Comparison of ENCODE assay signal across 1 cellular context in genomic region chr6:35601331-35602132, GRCh38.
TF ChIP-seq lines count a peak whose summit lies in the region.

No MANE protein-coding gene starts in this region.

TF ChIP-seq in HepG2, 621 proteins besides CTCF, POLR2A, EP300 and RAD21 (continued from another document and continues in another):
- no peak for TF ChIP-seq MAZ (IDR thresholded peaks at IDR 0.05; ENCODE audit: borderline replicate concordance, low read depth, low read length)
- TF ChIP-seq MAZ (CRISPR knock-in tag; IDR thresholded peaks at IDR 0.05; ENCODE audit: low read depth), result no peak
- TF ChIP-seq ZNF672 (CRISPR knock-in tag; IDR thresholded peaks at IDR 0.05), result no peak
- TF ChIP-seq ZNF713 (CRISPR knock-in tag; IDR thresholded peaks at IDR 0.05), result 0 out of 2 replicates have a peak, but pooled peaks have one; percentile 10
- no peak for TF ChIP-seq PLRG1 (conservative IDR thresholded peaks at IDR 0.05)
- TF ChIP-seq CHCHD3 (CRISPR knock-in tag; IDR thresholded peaks at IDR 0.05), result no peak
- TF ChIP-seq ZSCAN30 (CRISPR knock-in tag; IDR thresholded peaks at IDR 0.05), result no peak
- TF ChIP-seq ZC3H13 (CRISPR knock-in tag; IDR thresholded peaks at IDR 0.05), result no peak
- 0 out of 2 replicates have a peak, but pooled peaks have one; percentile 19 for TF ChIP-seq HDAC6 (IDR thresholded peaks at IDR 0.05; ENCODE audit: low read depth, low read length)
- no peak for TF ChIP-seq ZNF101 (CRISPR knock-in tag; IDR thresholded peaks at IDR 0.05; ENCODE audit: borderline replicate concordance, low read depth)
- TF ChIP-seq, protein P1, sequence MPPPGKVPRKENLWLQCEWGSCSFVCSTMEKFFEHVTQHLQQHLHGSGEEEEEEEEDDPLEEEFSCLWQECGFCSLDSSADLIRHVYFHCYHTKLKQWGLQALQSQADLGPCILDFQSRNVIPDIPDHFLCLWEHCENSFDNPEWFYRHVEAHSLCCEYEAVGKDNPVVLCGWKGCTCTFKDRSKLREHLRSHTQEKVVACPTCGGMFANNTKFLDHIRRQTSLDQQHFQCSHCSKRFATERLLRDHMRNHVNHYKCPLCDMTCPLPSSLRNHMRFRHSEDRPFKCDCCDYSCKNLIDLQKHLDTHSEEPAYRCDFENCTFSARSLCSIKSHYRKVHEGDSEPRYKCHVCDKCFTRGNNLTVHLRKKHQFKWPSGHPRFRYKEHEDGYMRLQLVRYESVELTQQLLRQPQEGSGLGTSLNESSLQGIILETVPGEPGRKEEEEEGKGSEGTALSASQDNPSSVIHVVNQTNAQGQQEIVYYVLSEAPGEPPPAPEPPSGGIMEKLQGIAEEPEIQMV (CRISPR knock-in tag; IDR thresholded peaks at IDR 0.05; ENCODE audit: low read depth), result no peak
- TF ChIP-seq, protein P2, sequence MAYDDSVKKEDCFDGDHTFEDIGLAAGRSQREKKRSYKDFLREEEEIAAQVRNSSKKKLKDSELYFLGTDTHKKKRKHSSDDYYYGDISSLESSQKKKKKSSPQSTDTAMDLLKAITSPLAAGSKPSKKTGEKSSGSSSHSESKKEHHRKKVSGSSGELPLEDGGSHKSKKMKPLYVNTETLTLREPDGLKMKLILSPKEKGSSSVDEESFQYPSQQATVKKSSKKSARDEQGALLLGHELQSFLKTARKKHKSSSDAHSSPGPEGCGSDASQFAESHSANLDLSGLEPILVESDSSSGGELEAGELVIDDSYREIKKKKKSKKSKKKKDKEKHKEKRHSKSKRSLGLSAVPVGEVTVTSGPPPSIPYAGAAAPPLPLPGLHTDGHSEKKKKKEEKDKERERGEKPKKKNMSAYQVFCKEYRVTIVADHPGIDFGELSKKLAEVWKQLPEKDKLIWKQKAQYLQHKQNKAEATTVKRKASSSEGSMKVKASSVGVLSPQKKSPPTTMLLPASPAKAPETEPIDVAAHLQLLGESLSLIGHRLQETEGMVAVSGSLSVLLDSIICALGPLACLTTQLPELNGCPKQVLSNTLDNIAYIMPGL (CRISPR knock-in tag; IDR thresholded peaks at IDR 0.05; ENCODE audit: borderline replicate concordance in 1 of 2, low read depth in 1 of 2), result 0 out of 4 replicates have a peak, but pooled peaks of 1 of the 2 experiments have one; percentile 22
- TF ChIP-seq CBFB (CRISPR knock-in tag; IDR thresholded peaks at IDR 0.05), result peak; percentile 73
- no peak for TF ChIP-seq RORA (CRISPR knock-in tag; IDR thresholded peaks at IDR 0.05)
- TF ChIP-seq KLF12 (CRISPR knock-in tag; IDR thresholded peaks at IDR 0.05; ENCODE audit: borderline replicate concordance), result no peak
- TF ChIP-seq ZNF383 (CRISPR knock-in tag; IDR thresholded peaks at IDR 0.05; ENCODE audit: borderline replicate concordance), result no peak
- TF ChIP-seq, protein P3, sequence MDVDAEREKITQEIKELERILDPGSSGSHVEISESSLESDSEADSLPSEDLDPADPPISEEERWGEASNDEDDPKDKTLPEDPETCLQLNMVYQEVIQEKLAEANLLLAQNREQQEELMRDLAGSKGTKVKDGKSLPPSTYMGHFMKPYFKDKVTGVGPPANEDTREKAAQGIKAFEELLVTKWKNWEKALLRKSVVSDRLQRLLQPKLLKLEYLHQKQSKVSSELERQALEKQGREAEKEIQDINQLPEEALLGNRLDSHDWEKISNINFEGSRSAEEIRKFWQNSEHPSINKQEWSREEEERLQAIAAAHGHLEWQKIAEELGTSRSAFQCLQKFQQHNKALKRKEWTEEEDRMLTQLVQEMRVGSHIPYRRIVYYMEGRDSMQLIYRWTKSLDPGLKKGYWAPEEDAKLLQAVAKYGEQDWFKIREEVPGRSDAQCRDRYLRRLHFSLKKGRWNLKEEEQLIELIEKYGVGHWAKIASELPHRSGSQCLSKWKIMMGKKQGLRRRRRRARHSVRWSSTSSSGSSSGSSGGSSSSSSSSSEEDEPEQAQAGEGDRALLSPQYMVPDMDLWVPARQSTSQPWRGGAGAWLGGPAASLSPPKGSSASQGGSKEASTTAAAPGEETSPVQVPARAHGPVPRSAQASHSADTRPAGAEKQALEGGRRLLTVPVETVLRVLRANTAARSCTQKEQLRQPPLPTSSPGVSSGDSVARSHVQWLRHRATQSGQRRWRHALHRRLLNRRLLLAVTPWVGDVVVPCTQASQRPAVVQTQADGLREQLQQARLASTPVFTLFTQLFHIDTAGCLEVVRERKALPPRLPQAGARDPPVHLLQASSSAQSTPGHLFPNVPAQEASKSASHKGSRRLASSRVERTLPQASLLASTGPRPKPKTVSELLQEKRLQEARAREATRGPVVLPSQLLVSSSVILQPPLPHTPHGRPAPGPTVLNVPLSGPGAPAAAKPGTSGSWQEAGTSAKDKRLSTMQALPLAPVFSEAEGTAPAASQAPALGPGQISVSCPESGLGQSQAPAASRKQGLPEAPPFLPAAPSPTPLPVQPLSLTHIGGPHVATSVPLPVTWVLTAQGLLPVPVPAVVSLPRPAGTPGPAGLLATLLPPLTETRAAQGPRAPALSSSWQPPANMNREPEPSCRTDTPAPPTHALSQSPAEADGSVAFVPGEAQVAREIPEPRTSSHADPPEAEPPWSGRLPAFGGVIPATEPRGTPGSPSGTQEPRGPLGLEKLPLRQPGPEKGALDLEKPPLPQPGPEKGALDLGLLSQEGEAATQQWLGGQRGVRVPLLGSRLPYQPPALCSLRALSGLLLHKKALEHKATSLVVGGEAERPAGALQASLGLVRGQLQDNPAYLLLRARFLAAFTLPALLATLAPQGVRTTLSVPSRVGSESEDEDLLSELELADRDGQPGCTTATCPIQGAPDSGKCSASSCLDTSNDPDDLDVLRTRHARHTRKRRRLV (CRISPR knock-in tag; IDR thresholded peaks at IDR 0.05), result no peak
- peak; percentile 24; the same call in 1 of the 2 replicates for TF ChIP-seq PATZ1 (CRISPR knock-in tag; IDR thresholded peaks at IDR 0.05)
- no peak for TF ChIP-seq ZNF256 (CRISPR knock-in tag; conservative IDR thresholded peaks at IDR 0.05)
- TF ChIP-seq MIER3 (CRISPR knock-in tag; IDR thresholded peaks at IDR 0.05; ENCODE audit: borderline replicate concordance), result no peak
- TF ChIP-seq PPARG (CRISPR knock-in tag; conservative IDR thresholded peaks at IDR 0.05), result no peak
- no peak for TF ChIP-seq ZNF350 (CRISPR knock-in tag; IDR thresholded peaks at IDR 0.05; ENCODE audit: borderline replicate concordance, low read depth)
- TF ChIP-seq, protein P4, sequence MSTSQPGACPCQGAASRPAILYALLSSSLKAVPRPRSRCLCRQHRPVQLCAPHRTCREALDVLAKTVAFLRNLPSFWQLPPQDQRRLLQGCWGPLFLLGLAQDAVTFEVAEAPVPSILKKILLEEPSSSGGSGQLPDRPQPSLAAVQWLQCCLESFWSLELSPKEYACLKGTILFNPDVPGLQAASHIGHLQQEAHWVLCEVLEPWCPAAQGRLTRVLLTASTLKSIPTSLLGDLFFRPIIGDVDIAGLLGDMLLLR (CRISPR knock-in tag; IDR thresholded peaks at IDR 0.05), result no peak
- TF ChIP-seq NCOA2 (CRISPR knock-in tag; IDR thresholded peaks at IDR 0.05), result peak; percentile 30
- no peak for TF ChIP-seq ZNF251 (CRISPR knock-in tag; IDR thresholded peaks at IDR 0.05)
- TF ChIP-seq GATA4 (IDR thresholded peaks at IDR 0.05; ENCODE audit: borderline replicate concordance, low read depth), result no peak
- TF ChIP-seq ZNF775 (CRISPR knock-in tag; IDR thresholded peaks at IDR 0.05; ENCODE audit: borderline replicate concordance), result no peak
- TF ChIP-seq ZNF503 (CRISPR knock-in tag; IDR thresholded peaks at IDR 0.05), result no peak
- TF ChIP-seq, protein P5, sequence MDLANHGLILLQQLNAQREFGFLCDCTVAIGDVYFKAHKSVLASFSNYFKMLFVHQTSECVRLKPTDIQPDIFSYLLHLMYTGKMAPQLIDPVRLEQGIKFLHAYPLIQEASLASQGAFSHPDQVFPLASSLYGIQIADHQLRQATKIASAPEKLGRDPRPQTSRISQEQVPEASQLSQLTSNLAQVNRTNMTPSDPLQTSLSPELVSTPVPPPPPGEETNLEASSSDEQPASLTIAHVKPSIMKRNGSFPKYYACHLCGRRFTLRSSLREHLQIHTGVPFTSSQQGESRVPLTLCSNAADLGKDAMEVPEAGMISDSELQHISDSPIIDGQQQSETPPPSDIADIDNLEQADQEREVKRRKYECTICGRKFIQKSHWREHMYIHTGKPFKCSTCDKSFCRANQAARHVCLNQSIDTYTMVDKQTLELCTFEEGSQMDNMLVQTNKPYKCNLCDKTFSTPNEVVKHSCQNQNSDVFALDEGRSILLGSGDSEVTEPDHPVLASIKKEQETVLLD (CRISPR knock-in tag; IDR thresholded peaks at IDR 0.05; ENCODE audit: low read depth), result no peak
- TF ChIP-seq, protein P6, sequence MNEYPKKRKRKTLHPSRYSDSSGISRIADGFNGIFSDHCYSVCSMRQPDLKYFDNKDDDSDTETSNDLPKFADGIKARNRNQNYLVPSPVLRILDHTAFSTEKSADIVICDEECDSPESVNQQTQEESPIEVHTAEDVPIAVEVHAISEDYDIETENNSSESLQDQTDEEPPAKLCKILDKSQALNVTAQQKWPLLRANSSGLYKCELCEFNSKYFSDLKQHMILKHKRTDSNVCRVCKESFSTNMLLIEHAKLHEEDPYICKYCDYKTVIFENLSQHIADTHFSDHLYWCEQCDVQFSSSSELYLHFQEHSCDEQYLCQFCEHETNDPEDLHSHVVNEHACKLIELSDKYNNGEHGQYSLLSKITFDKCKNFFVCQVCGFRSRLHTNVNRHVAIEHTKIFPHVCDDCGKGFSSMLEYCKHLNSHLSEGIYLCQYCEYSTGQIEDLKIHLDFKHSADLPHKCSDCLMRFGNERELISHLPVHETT (CRISPR knock-in tag; conservative IDR thresholded peaks at IDR 0.05), result no peak
- TF ChIP-seq ZNF142 (CRISPR knock-in tag; IDR thresholded peaks at IDR 0.05), result no peak
- no peak; a peak in 1 of 4 replicates for TF ChIP-seq ATF4 (CRISPR knock-in tag; IDR thresholded peaks at IDR 0.05)
- no peak for TF ChIP-seq ZNF10 (CRISPR knock-in tag; IDR thresholded peaks at IDR 0.05; ENCODE audit: borderline replicate concordance, low read depth)
- TF ChIP-seq TCF7 (IDR thresholded peaks at IDR 0.05; ENCODE audit: low read depth), result peak; percentile 64
- TF ChIP-seq TBP (CRISPR knock-in tag; IDR thresholded peaks at IDR 0.05), result no peak
- no peak for TF ChIP-seq CCDC6 (CRISPR knock-in tag; IDR thresholded peaks at IDR 0.05)
